ENCODE assay signal across 8 cellular contexts in the genomic region with DNA sequence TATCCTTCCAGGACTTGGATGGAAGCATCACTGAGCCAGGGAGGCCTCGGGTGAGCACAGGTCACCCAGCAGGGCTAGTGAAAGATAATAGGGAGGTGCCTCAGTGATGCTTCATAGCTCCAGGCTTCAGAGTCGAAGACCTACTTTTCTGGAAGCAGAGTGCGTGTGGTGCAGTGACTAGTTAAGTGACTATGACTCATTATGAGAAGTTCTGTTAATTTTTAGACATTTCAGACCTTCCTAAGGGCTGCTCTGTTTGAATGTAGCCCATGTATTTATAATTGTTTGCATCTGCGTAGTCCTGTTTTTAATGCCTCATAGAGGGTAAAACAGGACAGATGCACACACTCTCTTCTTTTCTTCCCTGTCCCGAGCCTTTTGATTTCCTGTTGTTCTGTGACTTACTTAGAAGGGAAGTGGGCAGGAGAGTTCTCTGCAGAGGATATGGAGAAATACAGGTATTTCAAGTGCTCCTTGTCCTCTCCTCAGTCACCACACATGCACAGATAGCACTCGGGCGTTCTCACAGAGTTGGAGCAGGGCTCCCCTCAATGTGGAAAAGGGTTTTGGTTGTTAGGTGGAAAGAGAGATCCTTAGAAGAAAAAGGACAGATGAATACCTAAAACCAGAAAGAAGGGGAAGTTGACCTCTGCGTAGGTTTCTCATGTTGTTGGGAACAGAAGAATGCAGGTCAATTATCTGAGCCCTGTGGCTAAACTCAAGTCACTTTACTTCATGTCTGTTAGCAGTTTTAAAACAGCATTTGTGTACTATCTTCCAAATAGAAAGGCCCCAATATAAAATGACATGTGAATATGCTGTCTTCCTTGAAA. TPM values are rescaled to one million over a fixed set of nuclear protein-coding genes. Genes with fewer than 3 reads are reported as not detected.
A peak's percentile ranks its signal among the peaks of the same experiment; 100 is the strongest.
DNase-seq lines count a peak whose midpoint lies in the region; ATAC-seq, FAIRE-seq and TF ChIP-seq lines count a peak whose summit lies in the region.

No MANE protein-coding gene starts in this region.

- H3K4me3 Mint-ChIP-seq in activated naive CD4-positive, alpha-beta T cell treated with anti-CD3 and anti-CD28 coated beads, Interleukin-2, amount 10 ng/mL, durations not matched to agents 7 days and 5 days: peak overlapping the region; percentile 49
- H3K4me3 Mint-ChIP-seq in mesothelial cell of epicardium: no peak overlapping the region

- H3K9me3 Mint-ChIP-seq in activated naive CD4-positive, alpha-beta T cell treated with anti-CD3 and anti-CD28 coated beads, Interleukin-2, amount 10 ng/mL, durations not matched to agents 7 days and 5 days: no peaks in the 10 kb centered on the region
- H3K9me3 Mint-ChIP-seq in mesothelial cell of epicardium: no peaks in the 10 kb centered on the region

- CTCF ChIA-PET in activated naive CD4-positive, alpha-beta T cell treated with anti-CD3 and anti-CD28 coated beads, Interleukin-2, amount 10 ng/mL, durations not matched to agents 7 days and 5 days (lab: Charles Lee): no interaction called here

- peaks cover 77% of the 10 kb centered on the region for H3K4me1 Mint-ChIP-seq in activated naive CD4-positive, alpha-beta T cell treated with anti-CD3 and anti-CD28 coated beads, Interleukin-2, amount 10 ng/mL, durations not matched to agents 7 days and 5 days
- H3K4me1 Mint-ChIP-seq in mesothelial cell of epicardium: peaks cover 31% of the 10 kb centered on the region

- TF ChIP-seq CTCF in mesothelial cell of epicardium (IDR thresholded peaks at IDR 0.05; ENCODE audit: unreplicated experiment): no peak
- TF ChIP-seq CTCF in D721Med (IDR thresholded peaks at IDR 0.05; ENCODE audit: insufficient read depth, missing control alignments): no peak

- peak overlapping the region; percentile 92 for H3K27ac Mint-ChIP-seq in activated naive CD4-positive, alpha-beta T cell treated with anti-CD3 and anti-CD28 coated beads, Interleukin-2, amount 10 ng/mL, durations not matched to agents 7 days and 5 days
- peak overlapping the region; percentile 57 for H3K27ac Mint-ChIP-seq in mesothelial cell of epicardium

- DNase-seq in ELF-1 (ENCODE audit: low read depth, low spot score) (peak; percentile 62), mesothelial cell of epicardium (ENCODE audit: low spot score in 2 of 2, unreplicated experiment in 2 of 2) (no peak), D721Med (ENCODE audit: insufficient read length, low spot score) (no peak), NCI-H1092 (lab: John Stamatoyannopoulos, UW) (no peak), NCI-H82 treated with DMSO at 0.1 percent for 48 hours (lab: John Stamatoyannopoulos, UW; ENCODE audit: unreplicated experiment) (no peak)
- peak; percentile 30 for DNase-seq in activated naive CD4-positive, alpha-beta T cell treated with anti-CD3 and anti-CD28 coated beads, Interleukin-2, amount 10 ng/mL, durations not matched to agents 7 days and 5 days

- no peak for FAIRE-seq in D721Med (lab: Jason Lieb, UNC)

- H3K27me3 Mint-ChIP-seq in activated naive CD4-positive, alpha-beta T cell treated with anti-CD3 and anti-CD28 coated beads, Interleukin-2, amount 10 ng/mL, durations not matched to agents 7 days and 5 days: no peaks in the 10 kb centered on the region
- H3K27me3 Mint-ChIP-seq in mesothelial cell of epicardium (ENCODE audit: low read depth): no peaks in the 10 kb centered on the region

- peak; percentile 84 for ATAC-seq in GM19468 (IDR thresholded peaks at IDR 0.05; ENCODE audit: extremely low read depth, unreplicated experiment)
- ATAC-seq in HG03460 (IDR thresholded peaks at IDR 0.05; ENCODE audit: unreplicated experiment): peak; percentile 99

- peaks cover 74% of the 10 kb centered on the region for H3K36me3 Mint-ChIP-seq in activated naive CD4-positive, alpha-beta T cell treated with anti-CD3 and anti-CD28 coated beads, Interleukin-2, amount 10 ng/mL, durations not matched to agents 7 days and 5 days
- peaks cover 17% of the 10 kb centered on the region for H3K36me3 Mint-ChIP-seq in mesothelial cell of epicardium

RNA-seq across cellular contexts. Expression of gene RALB, which starts 34.7 kb away (rescaled TPM):
- 25.1 to 25.9 TPM (median 25.3 TPM) in 3 replicates for total RNA-seq in mesothelial cell of epicardium

RNA-seq across cellular contexts. Expression of gene INHBB, which starts 58.5 kb away (rescaled TPM):
- total RNA-seq in mesothelial cell of epicardium: not detected in 3 replicates

Comparison
In these comparisons a context has a peak if more than half of its experiments do, and no peak if none do; other contexts are left out.
1. DNase-seq: peak in ELF-1 (single experiment) and activated naive CD4-positive, alpha-beta T cell treated with anti-CD3 and anti-CD28 coated beads, Interleukin-2, amount 10 ng/mL, durations not matched to agents 7 days and 5 days (single experiment); none in mesothelial cell of epicardium (0 of 2), D721Med (single experiment), NCI-H1092 (single experiment) and NCI-H82 treated with DMSO at 0.1 percent for 48 hours (single experiment).